Comparison of ENCODE assay signal across 10 cellular contexts in genomic region chr1:5678759-5679158, GRCh38.
"Had no signal": no experiment of that assay in that cellular context is flagged by ENCODE, and none has a peak within 500 bp of the region (broad histone marks: within the 10 kb centered on the region; RNA-seq: fewer than 3 reads in every experiment).

No MANE protein-coding gene starts in this region.

- H2AFZ ChIP-seq: GM23338 had no signal

- H3K27ac ChIP-seq: HL-60, KMS-11 had no signal

- H3K9me3 ChIP-seq: HAP-1 had no signal

- H3K4me1 ChIP-seq: HAP-1 had no signal

- H3K9ac ChIP-seq: KMS-11 had no signal

- H3K36me3 ChIP-seq: HAP-1 had no signal

- H3K4me3 Mint-ChIP-seq: GM23338, HFFc6 had no signal

- ATAC-seq: GM23338, HCT116, HepG2 had no signal

- DNase-seq: H7, HFFc6, Karpas-422, KBM-7 had no signal

- H3K4me2 ChIP-seq: GM23338, KMS-11 had no signal

- H3K4me3 ChIP-seq: GM23338, HAP-1 had no signal

- H3K4me1 Mint-ChIP-seq: GM23338 had no signal

- H3K27ac Mint-ChIP-seq: GM23338, HFFc6 had no signal
